ENCODE assay signal across 20 cellular contexts in the genomic region with DNA sequence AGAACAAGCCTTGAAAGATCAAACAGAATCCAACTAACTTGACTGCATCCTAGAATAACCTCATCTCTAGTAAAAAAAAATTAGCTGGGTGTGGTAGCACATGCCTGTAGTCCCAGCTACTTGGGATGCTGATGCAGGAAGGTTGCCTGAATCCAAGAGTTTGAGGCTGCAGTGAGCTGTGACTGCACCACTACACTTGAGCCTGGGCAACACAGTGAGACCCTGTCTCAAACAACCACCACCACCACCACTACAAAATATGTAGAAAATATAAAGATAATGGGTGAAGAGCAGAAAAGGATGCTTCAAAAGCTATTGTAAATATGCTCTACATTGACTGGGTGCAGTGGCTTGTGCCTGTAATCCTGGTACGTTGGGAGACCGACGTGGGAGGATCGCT.
"Had no signal": no experiment of that assay in that cellular context is flagged by ENCODE, and none has a peak within 500 bp of the region (broad histone marks: within the 10 kb centered on the region; RNA-seq: fewer than 3 reads in every experiment).

No MANE protein-coding gene starts in this region.

- ATAC-seq: K562, Panc1, PC-3 had no signal

- H3K4me3 Mint-ChIP-seq: IgD-negative memory B cell had no signal

- DNase-seq: Kasumi-1, MM.1S, NCI-H1092 treated with DMSO at 0.1 percent for 48 hours, NCI-H1436, NCI-H187, NCI-H2029, NCI-H2081 treated with DMSO at 0.1 percent for 48 hours, NCI-H2171, NCI-H226, NCI-H446, NCI-H510A, NCI-H524 treated with DMSO at 0.1 percent for 48 hours, NCI-H69, NCI-H774, PC-3, SHP77, SK-N-SH had no signal

- H3K27me3 Mint-ChIP-seq: IgD-negative memory B cell had no signal
